ENCODE assay signal across 1 cellular context in the genomic region with DNA sequence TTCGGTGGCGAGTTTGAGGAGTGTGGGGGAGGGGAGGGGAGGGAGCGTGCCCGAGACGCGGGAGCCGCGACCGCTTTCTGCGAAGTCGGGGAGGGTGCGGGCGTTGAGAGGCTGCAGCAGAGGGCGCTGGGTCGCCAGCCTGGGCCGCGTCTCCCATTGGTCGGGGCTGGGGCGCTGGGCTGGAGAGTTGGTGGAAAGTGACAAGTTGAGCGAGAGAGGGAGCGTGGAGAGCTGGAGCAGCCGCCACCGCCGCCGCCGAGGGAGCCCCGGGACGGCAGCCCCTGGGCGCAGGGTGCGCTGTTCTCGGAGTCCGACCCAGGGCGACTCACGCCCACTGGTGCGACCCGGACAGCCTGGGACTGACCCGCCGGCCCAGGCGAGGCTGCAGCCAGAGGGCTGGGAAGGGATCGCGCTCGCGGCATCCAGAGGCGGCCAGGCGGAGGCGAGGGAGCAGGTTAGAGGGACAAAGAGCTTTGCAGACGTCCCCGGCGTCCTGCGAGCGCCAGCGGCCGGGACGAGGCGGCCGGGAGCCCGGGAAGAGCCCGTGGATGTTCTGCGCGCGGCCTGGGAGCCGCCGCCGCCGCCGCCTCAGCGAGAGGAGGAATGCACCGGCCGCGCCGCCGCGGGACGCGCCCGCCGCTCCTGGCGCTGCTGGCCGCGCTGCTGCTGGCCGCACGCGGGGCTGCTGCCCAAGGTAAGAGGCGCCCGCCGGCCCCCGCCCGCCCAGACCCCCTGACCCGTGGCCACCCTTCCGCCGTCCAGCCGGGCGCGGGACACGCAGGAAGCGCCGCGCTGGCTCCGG.
A peak's percentile ranks its signal among the peaks of the same experiment; 100 is the strongest.
TF ChIP-seq lines count a peak whose summit lies in the region.

A gene (plus strand): TSS at position 203 of the 802 bp plus-strand sequence.

TF ChIP-seq in HEK293, 187 proteins besides CTCF, POLR2A, EP300 and RAD21 (continued from another document and continues in another):
- TF ChIP-seq, protein P1, sequence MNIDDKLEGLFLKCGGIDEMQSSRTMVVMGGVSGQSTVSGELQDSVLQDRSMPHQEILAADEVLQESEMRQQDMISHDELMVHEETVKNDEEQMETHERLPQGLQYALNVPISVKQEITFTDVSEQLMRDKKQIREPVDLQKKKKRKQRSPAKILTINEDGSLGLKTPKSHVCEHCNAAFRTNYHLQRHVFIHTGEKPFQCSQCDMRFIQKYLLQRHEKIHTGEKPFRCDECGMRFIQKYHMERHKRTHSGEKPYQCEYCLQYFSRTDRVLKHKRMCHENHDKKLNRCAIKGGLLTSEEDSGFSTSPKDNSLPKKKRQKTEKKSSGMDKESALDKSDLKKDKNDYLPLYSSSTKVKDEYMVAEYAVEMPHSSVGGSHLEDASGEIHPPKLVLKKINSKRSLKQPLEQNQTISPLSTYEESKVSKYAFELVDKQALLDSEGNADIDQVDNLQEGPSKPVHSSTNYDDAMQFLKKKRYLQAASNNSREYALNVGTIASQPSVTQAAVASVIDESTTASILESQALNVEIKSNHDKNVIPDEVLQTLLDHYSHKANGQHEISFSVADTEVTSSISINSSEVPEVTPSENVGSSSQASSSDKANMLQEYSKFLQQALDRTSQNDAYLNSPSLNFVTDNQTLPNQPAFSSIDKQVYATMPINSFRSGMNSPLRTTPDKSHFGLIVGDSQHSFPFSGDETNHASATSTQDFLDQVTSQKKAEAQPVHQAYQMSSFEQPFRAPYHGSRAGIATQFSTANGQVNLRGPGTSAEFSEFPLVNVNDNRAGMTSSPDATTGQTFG (tag by site-specific recombination; IDR thresholded peaks at IDR 0.05; ENCODE audit: borderline replicate concordance) = no peak
- TF ChIP-seq ZBTB8A (tag by site-specific recombination; IDR thresholded peaks at IDR 0.05) (peak; percentile 99), ZNF544 (tag by site-specific recombination; IDR thresholded peaks at IDR 0.05) (no peak), ZNF837 (tag by site-specific recombination; IDR thresholded peaks at IDR 0.05) (no peak; the same call in 1 of the 2 replicates), ZFP37 (tag by site-specific recombination; IDR thresholded peaks at IDR 0.05) (peak; percentile 72), ZNF629 (tag by site-specific recombination; IDR thresholded peaks at IDR 0.05) (peak; percentile 71), ZFP41 (tag by site-specific recombination; IDR thresholded peaks at IDR 0.05; ENCODE audit: borderline replicate concordance) (no peak), ZNF302 (tag by site-specific recombination; IDR thresholded peaks at IDR 0.05; ENCODE audit: low read depth) (no peak), GLIS2 (tag by site-specific recombination; IDR thresholded peaks at IDR 0.05) (no peak), ZNF501 (tag by site-specific recombination; IDR thresholded peaks at IDR 0.05) (peak; percentile 92), YY1 (tag by site-specific recombination; IDR thresholded peaks at IDR 0.05) (no peak), ZNF585B (tag by site-specific recombination; IDR thresholded peaks at IDR 0.05) (no peak), ZNF114 (tag by site-specific recombination; IDR thresholded peaks at IDR 0.05) (no peak), ZNF140 (tag by site-specific recombination; IDR thresholded peaks at IDR 0.05) (no peak), KLF1 (tag by site-specific recombination; IDR thresholded peaks at IDR 0.05) (0 out of 2 replicates have a peak, but pooled peaks have one; percentile 38), ZNF350 (tag by site-specific recombination; IDR thresholded peaks at IDR 0.05) (no peak), ZNF768 (tag by site-specific recombination; IDR thresholded peaks at IDR 0.05) (no peak; the same call in 1 of the 2 replicates), ZNF23 (tag by site-specific recombination; IDR thresholded peaks at IDR 0.05; ENCODE audit: borderline replicate concordance) (no peak), ZNF701 (tag by site-specific recombination; IDR thresholded peaks at IDR 0.05) (no peak), FEZF1 (tag by site-specific recombination; IDR thresholded peaks at IDR 0.05) (no peak), ZNF416 (tag by site-specific recombination; IDR thresholded peaks at IDR 0.05) (no peak), ZSCAN30 (tag by site-specific recombination; IDR thresholded peaks at IDR 0.05) (peak; percentile 76), ZNF202 (tag by site-specific recombination; IDR thresholded peaks at IDR 0.05; ENCODE audit: borderline replicate concordance) (no peak), ZBTB17 (tag by site-specific recombination; IDR thresholded peaks at IDR 0.05) (peak; percentile 90)
- TF ChIP-seq, protein P2, sequence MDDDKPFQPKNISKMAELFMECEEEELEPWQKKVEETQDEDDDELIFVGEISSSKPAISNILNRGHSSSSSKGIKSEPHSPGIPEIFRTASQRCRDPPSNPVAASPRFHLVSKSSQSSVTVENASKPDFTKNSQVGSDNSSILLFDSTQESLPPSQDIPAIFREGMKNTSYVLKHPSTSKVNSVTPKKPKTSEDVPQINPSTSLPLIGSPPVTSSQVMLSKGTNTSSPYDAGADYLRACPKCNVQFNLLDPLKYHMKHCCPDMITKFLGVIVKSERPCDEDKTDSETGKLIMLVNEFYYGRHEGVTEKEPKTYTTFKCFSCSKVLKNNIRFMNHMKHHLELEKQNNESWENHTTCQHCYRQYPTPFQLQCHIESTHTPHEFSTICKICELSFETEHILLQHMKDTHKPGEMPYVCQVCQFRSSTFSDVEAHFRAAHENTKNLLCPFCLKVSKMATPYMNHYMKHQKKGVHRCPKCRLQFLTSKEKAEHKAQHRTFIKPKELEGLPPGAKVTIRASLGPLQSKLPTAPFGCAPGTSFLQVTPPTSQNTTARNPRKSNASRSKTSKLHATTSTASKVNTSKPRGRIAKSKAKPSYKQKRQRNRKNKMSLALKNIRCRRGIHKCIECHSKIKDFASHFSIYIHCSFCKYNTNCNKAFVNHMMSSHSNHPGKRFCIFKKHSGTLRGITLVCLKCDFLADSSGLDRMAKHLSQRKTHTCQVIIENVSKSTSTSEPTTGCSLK (tag by site-specific recombination; IDR thresholded peaks at IDR 0.05) = no peak
- TF ChIP-seq, protein P3, sequence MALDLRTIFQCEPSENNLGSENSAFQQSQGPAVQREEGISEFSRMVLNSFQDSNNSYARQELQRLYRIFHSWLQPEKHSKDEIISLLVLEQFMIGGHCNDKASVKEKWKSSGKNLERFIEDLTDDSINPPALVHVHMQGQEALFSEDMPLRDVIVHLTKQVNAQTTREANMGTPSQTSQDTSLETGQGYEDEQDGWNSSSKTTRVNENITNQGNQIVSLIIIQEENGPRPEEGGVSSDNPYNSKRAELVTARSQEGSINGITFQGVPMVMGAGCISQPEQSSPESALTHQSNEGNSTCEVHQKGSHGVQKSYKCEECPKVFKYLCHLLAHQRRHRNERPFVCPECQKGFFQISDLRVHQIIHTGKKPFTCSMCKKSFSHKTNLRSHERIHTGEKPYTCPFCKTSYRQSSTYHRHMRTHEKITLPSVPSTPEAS (tag by site-specific recombination; IDR thresholded peaks at IDR 0.05) = no peak; the same call in 1 of the 2 replicates
- TF ChIP-seq, protein P4, sequence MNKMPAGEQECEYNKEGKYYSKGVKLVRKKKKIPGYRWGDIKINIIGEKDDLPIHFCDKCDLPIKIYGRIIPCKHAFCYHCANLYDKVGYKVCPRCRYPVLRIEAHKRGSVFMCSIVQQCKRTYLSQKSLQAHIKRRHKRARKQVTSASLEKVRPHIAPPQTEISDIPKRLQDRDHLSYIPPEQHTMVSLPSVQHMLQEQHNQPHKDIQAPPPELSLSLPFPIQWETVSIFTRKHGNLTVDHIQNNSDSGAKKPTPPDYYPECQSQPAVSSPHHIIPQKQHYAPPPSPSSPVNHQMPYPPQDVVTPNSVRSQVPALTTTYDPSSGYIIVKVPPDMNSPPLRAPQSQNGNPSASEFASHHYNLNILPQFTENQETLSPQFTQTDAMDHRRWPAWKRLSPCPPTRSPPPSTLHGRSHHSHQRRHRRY (tag by site-specific recombination; IDR thresholded peaks at IDR 0.05) = no peak
- TF ChIP-seq, protein P5, sequence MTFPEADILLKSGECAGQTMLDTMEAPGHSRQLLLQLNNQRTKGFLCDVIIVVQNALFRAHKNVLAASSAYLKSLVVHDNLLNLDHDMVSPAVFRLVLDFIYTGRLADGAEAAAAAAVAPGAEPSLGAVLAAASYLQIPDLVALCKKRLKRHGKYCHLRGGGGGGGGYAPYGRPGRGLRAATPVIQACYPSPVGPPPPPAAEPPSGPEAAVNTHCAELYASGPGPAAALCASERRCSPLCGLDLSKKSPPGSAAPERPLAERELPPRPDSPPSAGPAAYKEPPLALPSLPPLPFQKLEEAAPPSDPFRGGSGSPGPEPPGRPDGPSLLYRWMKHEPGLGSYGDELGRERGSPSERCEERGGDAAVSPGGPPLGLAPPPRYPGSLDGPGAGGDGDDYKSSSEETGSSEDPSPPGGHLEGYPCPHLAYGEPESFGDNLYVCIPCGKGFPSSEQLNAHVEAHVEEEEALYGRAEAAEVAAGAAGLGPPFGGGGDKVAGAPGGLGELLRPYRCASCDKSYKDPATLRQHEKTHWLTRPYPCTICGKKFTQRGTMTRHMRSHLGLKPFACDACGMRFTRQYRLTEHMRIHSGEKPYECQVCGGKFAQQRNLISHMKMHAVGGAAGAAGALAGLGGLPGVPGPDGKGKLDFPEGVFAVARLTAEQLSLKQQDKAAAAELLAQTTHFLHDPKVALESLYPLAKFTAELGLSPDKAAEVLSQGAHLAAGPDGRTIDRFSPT (tag by site-specific recombination; IDR thresholded peaks at IDR 0.05) = peak; percentile 94
- TF ChIP-seq, protein P6, sequence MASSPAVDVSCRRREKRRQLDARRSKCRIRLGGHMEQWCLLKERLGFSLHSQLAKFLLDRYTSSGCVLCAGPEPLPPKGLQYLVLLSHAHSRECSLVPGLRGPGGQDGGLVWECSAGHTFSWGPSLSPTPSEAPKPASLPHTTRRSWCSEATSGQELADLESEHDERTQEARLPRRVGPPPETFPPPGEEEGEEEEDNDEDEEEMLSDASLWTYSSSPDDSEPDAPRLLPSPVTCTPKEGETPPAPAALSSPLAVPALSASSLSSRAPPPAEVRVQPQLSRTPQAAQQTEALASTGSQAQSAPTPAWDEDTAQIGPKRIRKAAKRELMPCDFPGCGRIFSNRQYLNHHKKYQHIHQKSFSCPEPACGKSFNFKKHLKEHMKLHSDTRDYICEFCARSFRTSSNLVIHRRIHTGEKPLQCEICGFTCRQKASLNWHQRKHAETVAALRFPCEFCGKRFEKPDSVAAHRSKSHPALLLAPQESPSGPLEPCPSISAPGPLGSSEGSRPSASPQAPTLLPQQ (tag by site-specific recombination; IDR thresholded peaks at IDR 0.05) = peak; percentile 84
- TF ChIP-seq, protein P7, sequence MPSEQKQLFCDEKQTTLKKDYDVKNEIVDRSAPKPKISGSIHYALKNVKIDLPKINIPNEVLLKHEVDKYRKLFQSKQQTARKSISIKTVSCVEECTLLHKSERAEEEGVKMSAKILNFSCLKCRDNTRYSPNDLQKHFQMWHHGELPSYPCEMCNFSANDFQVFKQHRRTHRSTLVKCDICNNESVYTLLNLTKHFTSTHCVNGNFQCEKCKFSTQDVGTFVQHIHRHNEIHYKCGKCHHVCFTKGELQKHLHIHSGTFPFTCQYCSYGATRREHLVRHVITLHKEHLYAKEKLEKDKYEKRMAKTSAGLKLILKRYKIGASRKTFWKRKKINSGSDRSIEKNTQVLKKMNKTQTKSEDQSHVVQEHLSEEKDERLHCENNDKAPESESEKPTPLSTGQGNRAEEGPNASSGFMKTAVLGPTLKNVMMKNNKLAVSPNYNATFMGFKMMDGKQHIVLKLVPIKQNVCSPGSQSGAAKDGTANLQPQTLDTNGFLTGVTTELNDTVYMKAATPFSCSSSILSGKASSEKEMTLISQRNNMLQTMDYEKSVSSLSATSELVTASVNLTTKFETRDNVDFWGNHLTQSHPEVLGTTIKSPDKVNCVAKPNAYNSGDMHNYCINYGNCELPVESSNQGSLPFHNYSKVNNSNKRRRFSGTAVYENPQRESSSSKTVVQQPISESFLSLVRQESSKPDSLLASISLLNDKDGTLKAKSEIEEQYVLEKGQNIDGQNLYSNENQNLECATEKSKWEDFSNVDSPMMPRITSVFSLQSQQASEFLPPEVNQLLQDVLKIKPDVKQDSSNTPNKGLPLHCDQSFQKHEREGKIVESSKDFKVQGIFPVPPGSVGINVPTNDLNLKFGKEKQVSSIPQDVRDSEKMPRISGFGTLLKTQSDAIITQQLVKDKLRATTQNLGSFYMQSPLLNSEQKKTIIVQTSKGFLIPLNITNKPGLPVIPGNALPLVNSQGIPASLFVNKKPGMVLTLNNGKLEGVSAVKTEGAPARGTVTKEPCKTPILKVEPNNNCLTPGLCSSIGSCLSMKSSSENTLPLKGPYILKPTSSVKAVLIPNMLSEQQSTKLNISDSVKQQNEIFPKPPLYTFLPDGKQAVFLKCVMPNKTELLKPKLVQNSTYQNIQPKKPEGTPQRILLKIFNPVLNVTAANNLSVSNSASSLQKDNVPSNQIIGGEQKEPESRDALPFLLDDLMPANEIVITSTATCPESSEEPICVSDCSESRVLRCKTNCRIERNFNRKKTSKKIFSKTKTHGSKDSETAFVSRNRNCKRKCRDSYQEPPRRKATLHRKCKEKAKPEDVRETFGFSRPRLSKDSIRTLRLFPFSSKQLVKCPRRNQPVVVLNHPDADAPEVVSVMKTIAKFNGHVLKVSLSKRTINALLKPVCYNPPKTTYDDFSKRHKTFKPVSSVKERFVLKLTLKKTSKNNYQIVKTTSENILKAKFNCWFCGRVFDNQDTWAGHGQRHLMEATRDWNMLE (tag by site-specific recombination; conservative IDR thresholded peaks at IDR 0.05; ENCODE audit: low read depth) = no peak
- TF ChIP-seq, protein P8, sequence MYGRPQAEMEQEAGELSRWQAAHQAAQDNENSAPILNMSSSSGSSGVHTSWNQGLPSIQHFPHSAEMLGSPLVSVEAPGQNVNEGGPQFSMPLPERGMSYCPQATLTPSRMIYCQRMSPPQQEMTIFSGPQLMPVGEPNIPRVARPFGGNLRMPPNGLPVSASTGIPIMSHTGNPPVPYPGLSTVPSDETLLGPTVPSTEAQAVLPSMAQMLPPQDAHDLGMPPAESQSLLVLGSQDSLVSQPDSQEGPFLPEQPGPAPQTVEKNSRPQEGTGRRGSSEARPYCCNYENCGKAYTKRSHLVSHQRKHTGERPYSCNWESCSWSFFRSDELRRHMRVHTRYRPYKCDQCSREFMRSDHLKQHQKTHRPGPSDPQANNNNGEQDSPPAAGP (tag by site-specific recombination; IDR thresholded peaks at IDR 0.05) = no peak; the same call in 1 of the 2 replicates
- TF ChIP-seq, protein P9, sequence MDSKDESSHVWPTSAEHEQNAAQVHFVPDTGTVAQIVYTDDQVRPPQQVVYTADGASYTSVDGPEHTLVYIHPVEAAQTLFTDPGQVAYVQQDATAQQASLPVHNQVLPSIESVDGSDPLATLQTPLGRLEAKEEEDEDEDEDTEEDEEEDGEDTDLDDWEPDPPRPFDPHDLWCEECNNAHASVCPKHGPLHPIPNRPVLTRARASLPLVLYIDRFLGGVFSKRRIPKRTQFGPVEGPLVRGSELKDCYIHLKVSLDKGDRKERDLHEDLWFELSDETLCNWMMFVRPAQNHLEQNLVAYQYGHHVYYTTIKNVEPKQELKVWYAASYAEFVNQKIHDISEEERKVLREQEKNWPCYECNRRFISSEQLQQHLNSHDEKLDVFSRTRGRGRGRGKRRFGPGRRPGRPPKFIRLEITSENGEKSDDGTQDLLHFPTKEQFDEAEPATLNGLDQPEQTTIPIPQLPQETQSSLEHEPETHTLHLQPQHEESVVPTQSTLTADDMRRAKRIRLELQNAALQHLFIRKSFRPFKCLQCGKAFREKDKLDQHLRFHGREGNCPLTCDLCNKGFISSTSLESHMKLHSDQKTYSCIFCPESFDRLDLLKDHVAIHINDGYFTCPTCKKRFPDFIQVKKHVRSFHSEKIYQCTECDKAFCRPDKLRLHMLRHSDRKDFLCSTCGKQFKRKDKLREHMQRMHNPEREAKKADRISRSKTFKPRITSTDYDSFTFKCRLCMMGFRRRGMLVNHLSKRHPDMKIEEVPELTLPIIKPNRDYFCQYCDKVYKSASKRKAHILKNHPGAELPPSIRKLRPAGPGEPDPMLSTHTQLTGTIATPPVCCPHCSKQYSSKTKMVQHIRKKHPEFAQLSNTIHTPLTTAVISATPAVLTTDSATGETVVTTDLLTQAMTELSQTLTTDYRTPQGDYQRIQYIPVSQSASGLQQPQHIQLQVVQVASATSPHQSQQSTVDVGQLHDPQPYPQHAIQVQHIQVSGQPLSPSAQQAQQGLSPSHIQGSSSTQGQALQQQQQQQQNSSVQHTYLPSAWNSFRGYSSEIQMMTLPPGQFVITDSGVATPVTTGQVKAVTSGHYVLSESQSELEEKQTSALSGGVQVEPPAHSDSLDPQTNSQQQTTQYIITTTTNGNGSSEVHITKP (tag by site-specific recombination; IDR thresholded peaks at IDR 0.05) = peak; percentile 81
